In the genomic region with DNA sequence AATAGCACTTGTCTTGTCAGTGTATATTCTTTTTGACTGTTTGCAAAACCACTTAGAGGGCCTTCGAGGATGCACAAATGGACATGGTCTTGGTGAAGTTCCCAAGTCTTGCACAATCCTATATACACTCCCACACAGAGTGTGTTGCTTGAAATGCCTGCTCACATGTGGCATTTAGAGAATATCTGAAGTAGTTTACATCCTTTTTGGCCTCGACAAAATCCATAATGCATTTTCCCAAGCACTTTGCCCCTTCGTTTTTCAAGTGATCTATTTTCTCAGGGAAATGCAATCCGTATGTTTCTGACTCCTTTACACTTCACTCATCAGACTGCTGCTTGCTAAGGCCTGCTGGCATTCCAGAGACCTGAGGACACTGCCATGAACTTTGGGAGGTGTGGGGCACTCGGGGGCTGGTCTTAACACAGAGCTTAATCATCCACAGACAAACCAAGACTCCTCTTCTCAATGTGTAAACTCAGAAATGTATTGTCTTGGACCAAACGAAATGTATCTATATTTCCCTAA, we compare ENCODE assay signal across 10 cellular contexts.
DNase-seq lines count a peak whose midpoint lies in the region; ATAC-seq, FAIRE-seq and TF ChIP-seq lines count a peak whose summit lies in the region.
"Had no signal": no experiment of that assay in that cellular context is flagged by ENCODE, and none has a peak within 500 bp of the region (broad histone marks: within the 10 kb centered on the region; RNA-seq: fewer than 3 reads in every experiment).

No MANE protein-coding gene starts in this region.

- H3K27me3 ChIP-seq in bronchial epithelial cell (ENCODE audit: control insufficient read depth, insufficient read depth, low read length) (no peaks in the 10 kb centered on the region), upper lobe of right lung (no peaks in the 10 kb centered on the region), Karpas-422 (ENCODE audit: low read length) (no peaks in the 10 kb centered on the region)

- no peak for TF ChIP-seq CTCF in bronchial epithelial cell (IDR thresholded peaks at IDR 0.05; ENCODE audit: insufficient read depth, low read length, severe bottlenecking)
- TF ChIP-seq CTCF in upper lobe of right lung (IDR thresholded peaks at IDR 0.05), result no peak

- H3K9me3 Mint-ChIP-seq in immature natural killer cell, result peaks cover 0 to 4% (median 0%) of the 10 kb centered on the region in 6 donors

- no peak for TF ChIP-seq RAD21 in Ishikawa (IDR thresholded peaks at IDR 0.05; ENCODE audit: low read depth)

- H4K20me1 ChIP-seq in Karpas-422 (ENCODE audit: insufficient read depth, low read depth, low read length), result no peaks in the 10 kb centered on the region

- H3K9ac ChIP-seq in Karpas-422 (ENCODE audit: low read length), result no peak overlapping the region

- H3K36me3 ChIP-seq in bronchial epithelial cell (ENCODE audit: control insufficient read depth, insufficient read depth, low read length), result no peaks in the 10 kb centered on the region
- no peaks in the 10 kb centered on the region for H3K36me3 ChIP-seq in upper lobe of right lung
- no peaks in the 10 kb centered on the region for H3K36me3 ChIP-seq in Karpas-422 (ENCODE audit: insufficient read depth, low read length)

- H3K4me2 ChIP-seq in Karpas-422 (ENCODE audit: low read depth, low read length, poor library complexity, severe bottlenecking), result no peak overlapping the region
- H3K4me2 ChIP-seq: GM23338 had no signal

- no peak overlapping the region for H3K4me3 ChIP-seq in bronchial epithelial cell (ENCODE audit: low read depth, low read length)
- no peak overlapping the region for H3K4me3 ChIP-seq in upper lobe of right lung
- no peak overlapping the region for H3K4me3 ChIP-seq in Karpas-422 (ENCODE audit: low read length)
- H3K4me3 ChIP-seq: GM23338 had no signal

- no peaks in the 10 kb centered on the region for H3K9me2 ChIP-seq in Karpas-422 (replicated peaks; ENCODE audit: insufficient read depth, low read length)

- H3K79me2 ChIP-seq in Karpas-422 (ENCODE audit: low read length), result no peaks in the 10 kb centered on the region

- peak; percentile 63 for ATAC-seq in upper lobe of right lung
- ATAC-seq: GM23338 had no signal

- no peak overlapping the region for H2AFZ ChIP-seq in Karpas-422 (ENCODE audit: low read length)
- H2AFZ ChIP-seq: GM23338 had no signal

- no peaks in the 10 kb centered on the region for H3K36me3 Mint-ChIP-seq in immature natural killer cell

- H3K4me1 ChIP-seq in upper lobe of right lung (peaks cover 29% of the 10 kb centered on the region), Karpas-422 (ENCODE audit: low read length) (peaks cover 7% of the 10 kb centered on the region)

- H3K27ac ChIP-seq in upper lobe of right lung (no peak overlapping the region), Karpas-422 (ENCODE audit: low read length) (no peak overlapping the region)

- intact Hi-C loops in upper lobe of right lung (cut with DNase I), result no loop called here

- H3K27ac Mint-ChIP-seq in immature natural killer cell, result no peak overlapping the region
- H3K27ac Mint-ChIP-seq: GM23338 had no signal

- FAIRE-seq in bronchial epithelial cell (lab: Jason Lieb, UNC) (no peak), frontal cortex (lab: Jason Lieb, UNC) (no peak)
- FAIRE-seq: G401.6 had no signal

- H3K9me3 ChIP-seq in upper lobe of right lung (no peaks in the 10 kb centered on the region), Karpas-422 (ENCODE audit: low read length) (no peaks in the 10 kb centered on the region)

- TF ChIP-seq EP300 in Ishikawa (IDR thresholded peaks at IDR 0.05; ENCODE audit: borderline replicate concordance), result no peak

- H3K4me1 Mint-ChIP-seq in immature natural killer cell, result no peaks in the 10 kb centered on the region
- H3K4me1 Mint-ChIP-seq: GM23338 had no signal

- H3K27me3 Mint-ChIP-seq in immature natural killer cell (ENCODE audit: low read depth in 3 of 3), result peaks cover 0 to 12% (median 0%) of the 10 kb centered on the region in 3 donors

- H3K4me3 Mint-ChIP-seq in immature natural killer cell, result no peak overlapping the region
- H3K4me3 Mint-ChIP-seq: GM23338 had no signal

- peak; percentile 92 for DNase-seq in bronchial epithelial cell (ENCODE audit: low read depth)
- DNase-seq in kidney tubule cell (ENCODE audit: low spot score), result peak; percentile 42
- no peak for DNase-seq in upper lobe of right lung
- no peak for DNase-seq in Karpas-422
- no peak for DNase-seq in frontal cortex (ENCODE audit: low spot score in 2 of 2)
- DNase-seq in immature natural killer cell, result no peak
- DNase-seq: cortex of kidney had no signal

TF ChIP-seq in Ishikawa, 13 proteins besides CTCF, POLR2A, EP300 and RAD21:
- TF ChIP-seq ZBTB7A (IDR thresholded peaks at IDR 0.05; ENCODE audit: low read depth), result no peak
- no peak for TF ChIP-seq NFIC (IDR thresholded peaks at IDR 0.05)
- peak; percentile 7; the same call in 1 of the 2 replicates for TF ChIP-seq CEBPB (IDR thresholded peaks at IDR 0.05)
TF ChIP-seq in Ishikawa: peak in this region for 1.

Comparison
In these comparisons a context has a peak if more than half of its experiments do, and no peak if none do; other contexts are left out.
1. DNase-seq: peak in bronchial epithelial cell (single experiment) and kidney tubule cell (single experiment); none in upper lobe of right lung (single experiment), Karpas-422 (single experiment), frontal cortex (0 of 2) and immature natural killer cell (0 of 3).